ENCODE assay signal across 9 cellular contexts in the genomic region with DNA sequence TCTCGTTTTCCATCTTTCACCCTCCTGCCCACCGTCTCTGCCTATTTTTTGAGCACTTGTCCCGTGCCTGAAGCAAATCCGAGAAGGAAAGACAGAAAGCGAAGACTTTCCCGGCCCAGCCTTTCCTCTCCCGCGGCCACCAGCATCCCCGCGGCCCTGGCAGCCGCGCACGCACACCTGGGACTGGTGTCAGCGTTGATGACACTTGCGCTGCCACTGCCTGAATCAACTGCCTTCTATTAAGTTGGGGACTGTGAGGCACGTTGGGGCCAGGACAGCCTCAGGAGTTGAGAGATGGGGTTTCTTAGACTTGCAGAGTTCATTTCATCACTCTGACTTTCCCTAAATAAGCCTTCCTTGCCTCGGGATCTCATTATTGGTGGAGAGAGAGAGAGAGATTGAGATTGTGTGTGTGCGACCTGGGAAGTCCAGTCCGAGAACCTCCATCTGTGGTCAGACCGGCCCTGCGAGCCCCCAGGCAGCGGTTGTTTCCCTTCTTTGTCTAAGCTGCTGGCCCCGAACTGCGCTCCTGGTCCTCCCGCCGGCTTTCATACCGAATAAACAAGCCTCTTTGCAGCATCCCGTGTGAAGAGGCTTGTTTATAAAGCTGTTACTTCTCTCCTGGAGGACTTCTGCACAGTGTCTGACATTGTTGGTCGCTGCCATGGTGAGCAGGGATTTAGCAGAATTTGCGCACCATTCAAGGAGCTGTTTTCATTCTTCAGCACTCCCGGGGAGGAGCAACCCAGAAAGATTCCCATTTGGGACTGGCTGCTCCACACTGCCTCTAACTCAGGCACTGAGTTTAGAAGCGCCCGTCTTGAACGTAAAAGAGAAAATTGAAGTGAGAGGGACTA. TPM values are rescaled to one million over a fixed set of nuclear protein-coding genes. Genes with fewer than 3 reads are reported as not detected.
A peak's percentile ranks its signal among the peaks of the same experiment; 100 is the strongest.
DNase-seq lines count a peak whose midpoint lies in the region; ATAC-seq, FAIRE-seq and TF ChIP-seq lines count a peak whose summit lies in the region.
"Had no signal": no experiment of that assay in that cellular context is flagged by ENCODE, and none has a peak within 500 bp of the region (broad histone marks: within the 10 kb centered on the region; RNA-seq: fewer than 3 reads in every experiment).

No MANE protein-coding gene starts in this region.

- BruUV-seq in HepG2 (replicated peaks; lab: Mats Ljungman, UMichigan) = no TSS peak

- intact Hi-C loops in HepG2 (cut with micrococcal nuclease; ENCODE audit: unreplicated experiment) = no loop called here
- intact Hi-C loops in vagina (cut with DNase I) = loop anchor here (10.0 kb wide), 1 partner anchor 1085 kb away; the partner anchor contains the start of gene SLC2A13

- TF ChIP-seq POLR2A in HepG2 (IDR thresholded peaks at IDR 0.05; ENCODE audit: insufficient read depth in 1 of 2, low read depth in 2 of 2, low read length in 2 of 2) (no peak), vagina (IDR thresholded peaks at IDR 0.05) (no peak)

- H3K27me3 ChIP-seq in liver (ENCODE audit: control insufficient read depth in 4 of 4, insufficient read depth in 4 of 4, low read length in 3 of 4) = peaks cover 0 to 8% (median 2%) of the 10 kb centered on the region in 4 donors
- peaks cover 1 to 25% of the 10 kb centered on the region in 2 experiments; a peak in 2 of 5 replicates for H3K27me3 ChIP-seq in HepG2 (ENCODE audit: control insufficient read depth in 1 of 2, insufficient read depth in 2 of 2, low read length in 2 of 2)
- H3K27me3 ChIP-seq in mucosa of rectum (ENCODE audit: control insufficient read depth in 2 of 2, insufficient read depth in 2 of 2, low read length in 2 of 2) = peaks cover 11 to 14% of the 10 kb centered on the region in 2 donors
- no peaks in the 10 kb centered on the region for H3K27me3 ChIP-seq in vagina

- no peaks in the 10 kb centered on the region for H3K36me3 ChIP-seq in liver (ENCODE audit: control insufficient read depth in 4 of 4, insufficient read depth in 3 of 4, low read depth in 1 of 4, low read length in 3 of 4)
- H3K36me3 ChIP-seq in HepG2 (replicated peaks in 1 of 2; ENCODE audit: control insufficient read depth in 1 of 2, insufficient read depth in 2 of 2, low read length in 2 of 2) = no peaks in the 10 kb centered on the region
- H3K36me3 ChIP-seq in mucosa of rectum (ENCODE audit: control insufficient read depth in 2 of 2, insufficient read depth in 2 of 2, low read length in 2 of 2) = no peaks in the 10 kb centered on the region
- no peaks in the 10 kb centered on the region for H3K36me3 ChIP-seq in vagina

- H3K36me3 Mint-ChIP-seq in activated naive CD4-positive, alpha-beta T cell treated with anti-CD3 and anti-CD28 coated beads, Interleukin-2, amount 50 U/mL, for 72 hours = peaks cover 0 to 16% of the 10 kb centered on the region in 2 donors

- H3K9ac ChIP-seq in liver (ENCODE audit: low read depth in 1 of 2, low read length in 2 of 2) (no peak overlapping the region), HepG2 (ENCODE audit: insufficient read depth, low read depth, low read length) (no peak overlapping the region), mucosa of rectum (ENCODE audit: low read depth in 1 of 2, low read length in 2 of 2) (no peak overlapping the region)

- TF ChIP-seq EP300 in HepG2 (IDR thresholded peaks at IDR 0.05; ENCODE audit: low read depth in 2 of 2, low read length in 2 of 2) (no peak), HepG2 (CRISPR knock-in tag; IDR thresholded peaks at IDR 0.05; ENCODE audit: borderline replicate concordance) (no peak)

- in situ Hi-C loops in HepG2 (cut with HindIII; ENCODE audit: extremely low pct_ligation_motif_present, low pct_unique_long_range_greater_than_20kb) = no loop called here

- H3K27ac Mint-ChIP-seq in activated naive CD4-positive, alpha-beta T cell treated with anti-CD3 and anti-CD28 coated beads, Interleukin-2, amount 50 U/mL, for 72 hours = no peak overlapping the region

- H4K20me1 ChIP-seq in HepG2 (ENCODE audit: insufficient read depth, low read length) = no peaks in the 10 kb centered on the region

- FAIRE-seq in HepG2 (lab: Jason Lieb, UNC) = no peak

- TF ChIP-seq RAD21 in liver (IDR thresholded peaks at IDR 0.05) (no peak), HepG2 (CRISPR knock-in tag; IDR thresholded peaks at IDR 0.05) (no peak)

- ATAC-seq in HepG2 = no peak
- no peak for ATAC-seq in GM21526 (IDR thresholded peaks at IDR 0.05; ENCODE audit: low FRiP score, unreplicated experiment)
- ATAC-seq in activated naive CD4-positive, alpha-beta T cell treated with anti-CD3 and anti-CD28 coated beads, Interleukin-2, amount 50 U/mL, for 72 hours = no peak

- peak overlapping the region; percentile 4 to 6 for H3K27ac ChIP-seq in liver (ENCODE audit: low read depth in 1 of 2, low read length in 2 of 2)
- H3K27ac ChIP-seq in HepG2 (ENCODE audit: extremely low read length, insufficient read depth, low read length) = no peak overlapping the region
- peak overlapping the region; percentile 36 to 49 for H3K27ac ChIP-seq in mucosa of rectum (ENCODE audit: low read depth in 2 of 2, low read length in 2 of 2)
- H3K27ac ChIP-seq in vagina = peak overlapping the region; percentile 56
- H3K27ac ChIP-seq: body of pancreas had no signal

- H3K9me3 ChIP-seq in liver (ENCODE audit: control insufficient read depth in 4 of 4, low read length in 3 of 4) (no peaks in the 10 kb centered on the region), HepG2 (ENCODE audit: low read length) (no peaks in the 10 kb centered on the region), mucosa of rectum (ENCODE audit: control insufficient read depth in 2 of 2, low read length in 2 of 2) (no peaks in the 10 kb centered on the region), vagina (no peaks in the 10 kb centered on the region)
- H3K9me3 ChIP-seq: body of pancreas had no signal

- DNase-seq in HepG2 (ENCODE audit: low spot score) = no peak
- peak; percentile 25 for DNase-seq in epidermal melanocyte (ENCODE audit: insufficient read length, low spot score)
- DNase-seq in vagina (ENCODE audit: extremely low spot score in 2 of 2) = no peak
- DNase-seq in activated naive CD4-positive, alpha-beta T cell treated with anti-CD3 and anti-CD28 coated beads, Interleukin-2, amount 50 U/mL, for 72 hours (ENCODE audit: low spot score in 2 of 2) = no peak
- DNase-seq in AG08396 (ENCODE audit: low spot score) = no peak
- DNase-seq: body of pancreas had no signal

- TF ChIP-seq CTCF in liver (IDR thresholded peaks at IDR 0.05; ENCODE audit: low read depth, low read length, missing input control) (no peak), HepG2 (CRISPR knock-in tag; IDR thresholded peaks at IDR 0.05) (no peak), vagina (IDR thresholded peaks at IDR 0.05) (no peak)

- no peak overlapping the region for H3K4me2 ChIP-seq in HepG2 (ENCODE audit: low read depth, low read length)

- CTCF ChIA-PET in HepG2 (lab: Yijun Ruan, JAX; ENCODE audit: low intra/inter-chr PET ratio, low total read pairs) = no interaction called here

- H3K4me1 ChIP-seq in liver (ENCODE audit: control insufficient read depth in 4 of 4, insufficient read depth in 4 of 4, low read length in 3 of 4) (peaks cover 0 to 5% (median 2%) of the 10 kb centered on the region in 4 donors), HepG2 (ENCODE audit: insufficient read depth, low read length) (no peaks in the 10 kb centered on the region), mucosa of rectum (ENCODE audit: control insufficient read depth in 2 of 2, insufficient read depth in 2 of 2, low read length in 2 of 2) (peaks cover 0 to 2% of the 10 kb centered on the region in 2 donors), vagina (peaks cover 27% of the 10 kb centered on the region)

- H3K4me3 ChIP-seq in liver (ENCODE audit: low read depth in 1 of 3, low read length in 3 of 3) (peak overlapping the region in 1 of 3 donors; percentile 5), HepG2 (replicated peaks in 1 of 3; ENCODE audit: insufficient read depth in 1 of 3, low read depth in 2 of 3, low read length in 3 of 3) (no peak overlapping the region), mucosa of rectum (ENCODE audit: low read length in 2 of 2) (peak overlapping the region; percentile 36 to 64), vagina (peak overlapping the region; percentile 48 to 50)
- H3K4me3 ChIP-seq: body of pancreas had no signal

- no peaks in the 10 kb centered on the region for H3K9me3 Mint-ChIP-seq in activated naive CD4-positive, alpha-beta T cell treated with anti-CD3 and anti-CD28 coated beads, Interleukin-2, amount 50 U/mL, for 72 hours

- H2AFZ ChIP-seq in HepG2 (ENCODE audit: low read length) = no peak overlapping the region

- POLR2A ChIA-PET in HepG2 (lab: Yijun Ruan, JAX) = no interaction called here

- H3K79me2 ChIP-seq in HepG2 (ENCODE audit: insufficient read depth, low read length) = no peaks in the 10 kb centered on the region

- 3% methylated on average over 34 of the region's 34 CpGs for WGBS in liver
- 23% methylated on average over 31 of the region's 34 CpGs for WGBS in HepG2 (ENCODE audit: low lambda C conversion rate)

TF ChIP-seq in liver, 16 proteins besides CTCF, POLR2A, EP300 and RAD21:
- TF ChIP-seq HNF4G (IDR thresholded peaks at IDR 0.05) = no peak
TF ChIP-seq in liver: peak in this region for 0.

RNA-seq across cellular contexts. Expression of gene PDZRN4, which starts 1.5 kb away (rescaled TPM):
- total RNA-seq in liver (1 to 10 TPM in 1 of 2 donors, under 1 TPM in 1; 0.19 to 1.1 TPM), HepG2 (2016; rRNA removed; fragmentation: Illumina TruSeq; extraction: Trizol) (not detected in 2 replicates), vagina (24.8 TPM)
- polyA plus RNA-seq in liver (under 1 TPM; 0.11 to 0.29 TPM), HepG2 (2011; rRNA removed) (not detected in 2 replicates)
- not detected in 2 replicates for total RNA-seq in HepG2 (2016; cell fraction: cytosol; rRNA removed; fragmentation: Illumina TruSeq; extraction: Trizol; ENCODE audit: low read depth)
- total RNA-seq in HepG2 (2016; cell fraction: insoluble cytoplasmic fraction; rRNA removed; fragmentation: Illumina TruSeq; extraction: Trizol) = not detected in 2 replicates
- not detected in 2 replicates for total RNA-seq in HepG2 (2016; cell fraction: membrane; rRNA removed; fragmentation: Illumina TruSeq; extraction: Trizol)
- total RNA-seq in HepG2 (2016; cell fraction: nucleus; rRNA removed; fragmentation: Illumina TruSeq; extraction: Trizol) = not detected in 2 replicates
- polyA plus RNA-seq in HepG2 (2011; cell fraction: cytosol; rRNA removed) = not detected in 2 replicates
- polyA plus RNA-seq in HepG2 (2011; cell fraction: nucleus; rRNA removed) = not detected in 2 replicates
- polyA plus RNA-seq in HepG2 (2012) = not detected in 2 replicates
- polyA plus RNA-seq in HepG2 (2016; cell fraction: cytosol; fragmentation: Illumina TruSeq; extraction: Trizol; ENCODE audit: low read depth) = not detected in 2 replicates
- polyA plus RNA-seq in HepG2 (2016; cell fraction: insoluble cytoplasmic fraction; fragmentation: Illumina TruSeq; extraction: Trizol; ENCODE audit: low read depth) = not detected in 2 replicates
- not detected in 2 replicates for polyA plus RNA-seq in HepG2 (2016; cell fraction: membrane; fragmentation: Illumina TruSeq; extraction: Trizol; ENCODE audit: low read depth)
- not detected in 2 replicates for polyA plus RNA-seq in HepG2 (2016; cell fraction: nucleus; fragmentation: Illumina TruSeq; extraction: Trizol; ENCODE audit: insufficient read depth, low read depth)
- polyA minus RNA-seq in HepG2 (2011; rRNA and poly(A)+ RNA removed; ENCODE audit: low replicate concordance) = not detected in 2 replicates
- not detected in 2 replicates for polyA minus RNA-seq in HepG2 (2011; cell fraction: cytosol; rRNA and poly(A)+ RNA removed)
- polyA minus RNA-seq in HepG2 (2011; cell fraction: nucleus; rRNA and poly(A)+ RNA removed) = not detected in 2 replicates
- total RNA-seq in activated naive CD4-positive, alpha-beta T cell treated with anti-CD3 and anti-CD28 coated beads, Interleukin-2, amount 50 U/mL, for 72 hours = not detected

Comparison
In these comparisons a context has a peak if more than half of its experiments do, and no peak if none do; other contexts are left out.
1. H3K4me3 ChIP-seq: peak in mucosa of rectum (2 of 2) and vagina (2 of 2); none in HepG2 (0 of 3).
2. RNA of gene PDZRN4, which starts 1.5 kb away (total RNA-seq): 24.8 TPM in vagina (single experiment); 0.19 to 1.1 TPM in liver, not detected in HepG2 and not detected in activated naive CD4-positive, alpha-beta T cell treated with anti-CD3 and anti-CD28 coated beads, Interleukin-2, amount 50 U/mL, for 72 hours; every median in the first group is over 10 times any median in the second.